Comparison of ENCODE assay signal across 1 cellular context in the genomic region with DNA sequence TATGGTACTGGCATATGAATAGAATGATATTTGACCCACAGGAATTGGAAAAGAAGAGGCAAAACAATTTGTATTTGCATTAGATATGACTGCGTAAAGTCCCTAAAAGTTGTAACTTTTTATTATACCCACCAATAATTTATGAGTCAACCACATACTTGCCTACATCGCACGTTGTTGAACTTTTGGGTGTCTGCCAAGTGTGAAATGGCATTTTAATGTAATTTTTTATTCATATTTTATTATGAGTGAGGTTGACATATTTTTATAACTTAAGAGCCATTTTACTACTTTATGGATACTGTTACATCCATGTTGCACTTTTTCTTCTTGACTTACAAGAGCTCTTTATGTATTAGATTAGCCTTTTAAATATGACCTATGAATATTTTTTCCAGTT.
TF ChIP-seq lines count a peak whose summit lies in the region.

No MANE protein-coding gene starts in this region.

TF ChIP-seq in HEK293, 187 proteins besides CTCF, POLR2A, EP300 and RAD21 (continued from another document):
- TF ChIP-seq, protein P1, sequence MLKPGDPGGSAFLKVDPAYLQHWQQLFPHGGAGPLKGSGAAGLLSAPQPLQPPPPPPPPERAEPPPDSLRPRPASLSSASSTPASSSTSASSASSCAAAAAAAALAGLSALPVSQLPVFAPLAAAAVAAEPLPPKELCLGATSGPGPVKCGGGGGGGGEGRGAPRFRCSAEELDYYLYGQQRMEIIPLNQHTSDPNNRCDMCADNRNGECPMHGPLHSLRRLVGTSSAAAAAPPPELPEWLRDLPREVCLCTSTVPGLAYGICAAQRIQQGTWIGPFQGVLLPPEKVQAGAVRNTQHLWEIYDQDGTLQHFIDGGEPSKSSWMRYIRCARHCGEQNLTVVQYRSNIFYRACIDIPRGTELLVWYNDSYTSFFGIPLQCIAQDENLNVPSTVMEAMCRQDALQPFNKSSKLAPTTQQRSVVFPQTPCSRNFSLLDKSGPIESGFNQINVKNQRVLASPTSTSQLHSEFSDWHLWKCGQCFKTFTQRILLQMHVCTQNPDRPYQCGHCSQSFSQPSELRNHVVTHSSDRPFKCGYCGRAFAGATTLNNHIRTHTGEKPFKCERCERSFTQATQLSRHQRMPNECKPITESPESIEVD (tag by site-specific recombination; IDR thresholded peaks at IDR 0.05): peak; percentile 58
- TF ChIP-seq MZF1 (tag by site-specific recombination; IDR thresholded peaks at IDR 0.05; ENCODE audit: borderline replicate concordance) (no peak), ZNF302 (tag by site-specific recombination; IDR thresholded peaks at IDR 0.05; ENCODE audit: low read depth) (no peak)
